14 cellular contexts compared by ENCODE assay signal in the genomic region with DNA sequence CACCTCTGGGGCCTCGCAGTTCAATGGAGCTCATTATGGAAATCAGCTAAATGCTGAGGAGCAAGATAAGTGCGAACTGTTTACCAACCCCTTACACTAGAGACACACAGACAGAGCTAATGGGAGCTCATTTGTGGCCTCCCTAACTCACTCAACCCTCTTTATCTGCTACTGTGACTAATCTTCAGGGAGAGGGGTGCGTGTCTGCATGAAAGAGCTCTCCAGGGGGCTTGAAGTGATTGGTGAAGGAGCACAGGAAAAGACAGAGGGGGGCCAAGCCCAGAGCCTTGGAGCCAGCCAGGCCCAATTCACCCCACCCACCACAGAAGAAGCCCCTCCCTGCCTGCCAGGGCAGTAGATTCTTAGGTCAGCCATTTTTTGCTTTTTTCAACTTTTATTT.
"Had no signal": no experiment of that assay in that cellular context is flagged by ENCODE, and none has a peak within 500 bp of the region (broad histone marks: within the 10 kb centered on the region; RNA-seq: fewer than 3 reads in every experiment).

No MANE protein-coding gene starts in this region.

- H3K27ac Mint-ChIP-seq: activated B cell treated with CpG ODN at 0.5 μM for 24 hours; activated naive CD4-positive, alpha-beta T cell treated with anti-CD3 and anti-CD28 coated beads, Interleukin-2, amount 50 U/mL, for 72 hours; dendritic cell treated with granulocyte-macrophage colony-stimulating factor and Interleukin-4, amounts not matched to agents 40 ng/mL and 50 ng/mL, for 4 days; nephron progenitor cell; T-cell had no signal

- H3K4me3 Mint-ChIP-seq: activated B cell treated with CpG ODN at 0.5 μM for 24 hours; dendritic cell treated with granulocyte-macrophage colony-stimulating factor and Interleukin-4, amounts not matched to agents 40 ng/mL and 50 ng/mL, for 4 days; nephron progenitor cell; T-cell had no signal

- H3K9me3 Mint-ChIP-seq: nephron progenitor cell had no signal

- H3K27me3 Mint-ChIP-seq: dendritic cell treated with granulocyte-macrophage colony-stimulating factor and Interleukin-4, amounts not matched to agents 40 ng/mL and 50 ng/mL, for 4 days; T-cell had no signal

- H3K4me1 Mint-ChIP-seq: activated B cell treated with CpG ODN at 0.5 μM for 24 hours, T-cell had no signal

- DNase-seq: activated B cell treated with CpG ODN at 0.5 μM for 24 hours; activated effector memory CD4-positive, alpha-beta T cell treated with anti-CD3 and anti-CD28 coated beads, Interleukin-2, amount 50 U/mL, for 16 hours; amygdala; cerebellar nuclear complex; hypothalamus; nephron progenitor cell; sigmoid colon; stimulated activated CD4-positive, alpha-beta T cell treated with anti-CD3 and anti-CD28 coated beads, Interleukin-12 subunit alpha, Interleukin-12 subunit beta, amount 100 ng/mL, for 4 hours; stimulated activated naive CD4-positive, alpha-beta T cell treated with Interleukin-2 at 50 U/mL for 16 hours; T-cell; T1000; trophoblast cell had no signal

- H3K4me3 ChIP-seq: sigmoid colon had no signal

- H3K36me3 ChIP-seq: sigmoid colon had no signal

- H3K9me3 ChIP-seq: sigmoid colon had no signal

- H3K27me3 ChIP-seq: sigmoid colon had no signal

- H3K27ac ChIP-seq: sigmoid colon had no signal

- ATAC-seq: activated naive CD4-positive, alpha-beta T cell treated with anti-CD3 and anti-CD28 coated beads, Interleukin-2, amount 50 U/mL, for 72 hours; T-cell had no signal

- H3K4me1 ChIP-seq: sigmoid colon had no signal

- H3K36me3 Mint-ChIP-seq: activated naive CD4-positive, alpha-beta T cell treated with anti-CD3 and anti-CD28 coated beads, Interleukin-2, amount 50 U/mL, for 72 hours; T-cell had no signal
